14 cellular contexts compared by ENCODE assay signal in genomic region chr2:239869272-239870155, GRCh38.
"Had no signal": no experiment of that assay in that cellular context is flagged by ENCODE, and none has a peak within 500 bp of the region (broad histone marks: within the 10 kb centered on the region; RNA-seq: fewer than 3 reads in every experiment).

No MANE protein-coding gene starts in this region.

- H3K9me3 ChIP-seq: pancreas, tibial artery had no signal

- DNase-seq: activated CD4-positive, alpha-beta T cell treated with anti-CD3 and anti-CD28 coated beads for 1 hour; activated CD4-positive, alpha-beta T cell treated with anti-CD3 and anti-CD28 coated beads, Interleukin-2, amount 50 U/mL, for 4 hours; activated naive CD8-positive, alpha-beta T cell treated with anti-CD3 and anti-CD28 coated beads for 36 hours; amniotic stem cell; hypothalamus; pancreas; stimulated activated naive B cell treated with anti-CD40 and anti-IgM and Interleukin-4, amounts not matched to agents 10 μg/mL and 1 μg/mL and 100 μg/mL, for 72 hours; T-helper 2 cell; WERI-Rb-1 had no signal

- ATAC-seq: naive thymus-derived CD8-positive, alpha-beta T cell; pancreas; stimulated activated naive B cell treated with anti-CD40 and anti-IgM and Interleukin-4, amounts not matched to agents 10 μg/mL and 1 μg/mL and 100 μg/mL, for 72 hours had no signal

- H3K4me1 Mint-ChIP-seq: activated naive CD8-positive, alpha-beta T cell treated with anti-CD3 and anti-CD28 coated beads for 36 hours had no signal

- H3K4me3 Mint-ChIP-seq: activated naive CD8-positive, alpha-beta T cell treated with anti-CD3 and anti-CD28 coated beads for 36 hours; activated T-helper 1 cell treated with anti-CD3 and anti-CD28 coated beads, Interleukin-12 subunit alpha, Interleukin-12 subunit beta, Interleukin-2, Interleukin-4 antibody, amounts not matched to agents 30 ng/mL and 10 ng/mL and 1 ng/mL, durations not matched to agents 14 hours and 24 hours and 36 hours; naive thymus-derived CD8-positive, alpha-beta T cell; stimulated activated naive B cell treated with anti-CD40 and anti-IgM and Interleukin-4, amounts not matched to agents 10 μg/mL and 1 μg/mL and 100 μg/mL, for 72 hours had no signal

- H3K4me1 ChIP-seq: pancreas, tibial artery had no signal

- H3K4me3 ChIP-seq: cardiac muscle cell, dorsolateral prefrontal cortex, pancreas, tibial artery had no signal

- H3K9me3 Mint-ChIP-seq: activated naive CD8-positive, alpha-beta T cell treated with anti-CD3 and anti-CD28 coated beads for 36 hours; activated T-helper 1 cell treated with anti-CD3 and anti-CD28 coated beads, Interleukin-12 subunit alpha, Interleukin-12 subunit beta, Interleukin-2, Interleukin-4 antibody, amounts not matched to agents 30 ng/mL and 10 ng/mL and 1 ng/mL, durations not matched to agents 14 hours and 24 hours and 36 hours; naive thymus-derived CD8-positive, alpha-beta T cell; stimulated activated naive B cell treated with anti-CD40 and anti-IgM and Interleukin-4, amounts not matched to agents 10 μg/mL and 1 μg/mL and 100 μg/mL, for 72 hours had no signal

- H3K27ac ChIP-seq: cardiac muscle cell, dorsolateral prefrontal cortex, pancreas, tibial artery, WERI-Rb-1 had no signal

- H3K36me3 ChIP-seq: cardiac muscle cell, pancreas, tibial artery, WERI-Rb-1 had no signal

- H3K27ac Mint-ChIP-seq: activated naive CD8-positive, alpha-beta T cell treated with anti-CD3 and anti-CD28 coated beads for 36 hours; activated T-helper 1 cell treated with anti-CD3 and anti-CD28 coated beads, Interleukin-12 subunit alpha, Interleukin-12 subunit beta, Interleukin-2, Interleukin-4 antibody, amounts not matched to agents 30 ng/mL and 10 ng/mL and 1 ng/mL, durations not matched to agents 14 hours and 24 hours and 36 hours; naive thymus-derived CD8-positive, alpha-beta T cell; stimulated activated naive B cell treated with anti-CD40 and anti-IgM and Interleukin-4, amounts not matched to agents 10 μg/mL and 1 μg/mL and 100 μg/mL, for 72 hours had no signal

- H3K27me3 ChIP-seq: cardiac muscle cell, dorsolateral prefrontal cortex, pancreas had no signal

- H3K36me3 Mint-ChIP-seq: activated naive CD8-positive, alpha-beta T cell treated with anti-CD3 and anti-CD28 coated beads for 36 hours; naive thymus-derived CD8-positive, alpha-beta T cell; stimulated activated naive B cell treated with anti-CD40 and anti-IgM and Interleukin-4, amounts not matched to agents 10 μg/mL and 1 μg/mL and 100 μg/mL, for 72 hours had no signal
